Comparison of ENCODE assay signal across 8 cellular contexts in genomic region chr10:104329754-104330153, GRCh38. TPM values are rescaled to one million over a fixed set of nuclear protein-coding genes. Genes with fewer than 3 reads are reported as not detected.
DNase-seq lines count a peak whose midpoint lies in the region; ATAC-seq, FAIRE-seq and TF ChIP-seq lines count a peak whose summit lies in the region.

No MANE protein-coding gene starts in this region.

- H3K9ac ChIP-seq in astrocyte (ENCODE audit: low read length) (peak overlapping the region; percentile 95), liver (ENCODE audit: low read depth in 1 of 2, low read length in 2 of 2) (no peak overlapping the region)

- peaks cover 92% of the 10 kb centered on the region for H3K79me2 ChIP-seq in astrocyte (ENCODE audit: insufficient read depth, low read length)

- TF ChIP-seq EP300 in transverse colon (IDR thresholded peaks at IDR 0.05; ENCODE audit: low read depth) = no peak

- H3K27ac Mint-ChIP-seq in astrocyte (ENCODE audit: unreplicated experiment) = peak overlapping the region; percentile 98

- H3K36me3 Mint-ChIP-seq in activated T-cell treated with anti-CD3 and anti-CD28 coated beads, Interleukin-2, amount 50 U/mL, for 4 hours (ENCODE audit: insufficient read depth) = peaks cover 13% of the 10 kb centered on the region
- peaks cover 4% of the 10 kb centered on the region for H3K36me3 Mint-ChIP-seq in astrocyte (ENCODE audit: low read depth, unreplicated experiment)

- peaks cover 84% of the 10 kb centered on the region for H4K20me1 ChIP-seq in astrocyte (ENCODE audit: insufficient read depth, low read length)

- intact Hi-C loops in transverse colon (cut with DNase I; ENCODE audit: low total_unique reads) = no loop called here

- H3K27ac ChIP-seq in astrocyte (ENCODE audit: low read depth, low read length) (peak overlapping the region; percentile 99), liver (ENCODE audit: low read depth in 1 of 2, low read length in 2 of 2) (peak overlapping the region; percentile 37 to 69), transverse colon (peak overlapping the region; percentile 74 to 90 (median 82))

- H3K9me3 ChIP-seq in astrocyte (ENCODE audit: insufficient read depth, low read depth, low read length) (no peaks in the 10 kb centered on the region), liver (ENCODE audit: control insufficient read depth in 4 of 4, low read length in 3 of 4) (no peaks in the 10 kb centered on the region), transverse colon (no peaks in the 10 kb centered on the region)

- TF ChIP-seq POLR2A in transverse colon (IDR thresholded peaks at IDR 0.05) (no peak), GM18505 (IDR thresholded peaks at IDR 0.05; ENCODE audit: borderline replicate concordance, extremely low read depth, insufficient read depth, insufficient read length) (no peak)

- 85% methylated on average over 3 of the region's 3 CpGs for WGBS in liver
- WGBS in transverse colon (ENCODE audit: low coverage in 1 of 2), 2 donors = 76% methylated on average over 3 of the region's 3 CpGs; no CpG with 5 or more reads in 1 of the 2 donors

- peak overlapping the region; percentile 87 for H3K4me2 ChIP-seq in astrocyte (ENCODE audit: low read length)

- TF ChIP-seq RAD21 in liver (IDR thresholded peaks at IDR 0.05) = no peak

- H3K4me3 Mint-ChIP-seq in activated T-cell treated with anti-CD3 and anti-CD28 coated beads, Interleukin-2, amount 50 U/mL, for 4 hours = peak overlapping the region; percentile 76
- no peak overlapping the region for H3K4me3 Mint-ChIP-seq in astrocyte (ENCODE audit: unreplicated experiment)

- peaks cover 97% of the 10 kb centered on the region for H3K4me1 Mint-ChIP-seq in activated T-cell treated with anti-CD3 and anti-CD28 coated beads, Interleukin-2, amount 50 U/mL, for 4 hours (ENCODE audit: low read depth)
- peaks cover 73% of the 10 kb centered on the region for H3K4me1 Mint-ChIP-seq in astrocyte (ENCODE audit: low read depth, unreplicated experiment)

- H3K36me3 ChIP-seq in astrocyte (ENCODE audit: insufficient read depth, low read length) (peaks cover 5% of the 10 kb centered on the region), liver (ENCODE audit: control insufficient read depth in 4 of 4, insufficient read depth in 3 of 4, low read depth in 1 of 4, low read length in 3 of 4) (no peaks in the 10 kb centered on the region), transverse colon (no peaks in the 10 kb centered on the region)

- H3K27me3 ChIP-seq in astrocyte (ENCODE audit: insufficient read depth, low read length) (no peaks in the 10 kb centered on the region), liver (ENCODE audit: control insufficient read depth in 4 of 4, insufficient read depth in 4 of 4, low read length in 3 of 4) (no peaks in the 10 kb centered on the region), transverse colon (no peaks in the 10 kb centered on the region)

- in situ Hi-C loops in transverse colon (cut with MboI; ENCODE audit: low pct_ligation_motif_present in 1 of 4, low pct_unique_long_range_greater_than_20kb in 1 of 4, low sequenced_read_pairs in 3 of 4) = no loop called here

- no peak for TF ChIP-seq CTCF in astrocyte (IDR thresholded peaks at IDR 0.05; ENCODE audit: insufficient read depth, low read depth, low read length)
- TF ChIP-seq CTCF in liver (IDR thresholded peaks at IDR 0.05; ENCODE audit: low read depth, low read length, missing input control) = no peak
- no peak for TF ChIP-seq CTCF in transverse colon (IDR thresholded peaks at IDR 0.05)

- FAIRE-seq in astrocyte (lab: Jason Lieb, UNC) = no peak

- H3K9me3 Mint-ChIP-seq in activated T-cell treated with anti-CD3 and anti-CD28 coated beads, Interleukin-2, amount 50 U/mL, for 4 hours = no peaks in the 10 kb centered on the region
- H3K9me3 Mint-ChIP-seq in astrocyte (ENCODE audit: unreplicated experiment) = peaks cover 2% of the 10 kb centered on the region

- H3K4me3 ChIP-seq in astrocyte (ENCODE audit: insufficient read depth, low read depth, low read length) = peak overlapping the region; percentile 33
- H3K4me3 ChIP-seq in liver (ENCODE audit: low read depth in 1 of 3, low read length in 3 of 3) = no peak overlapping the region
- no peak overlapping the region for H3K4me3 ChIP-seq in transverse colon

- DNase-seq in activated T-cell treated with anti-CD3 and anti-CD28 coated beads, Interleukin-2, amount 50 U/mL, for 4 hours = no peak
- no peak for DNase-seq in activated T-cell treated with anti-CD3 and anti-CD28 coated beads, Interleukin-2, amount 50 U/mL, for 48 hours
- DNase-seq in astrocyte (ENCODE audit: low read depth) (peak; percentile 87), transverse colon (no peak), HK-2 (ENCODE audit: unreplicated experiment) (no peak), NCI-H1417 (lab: John Stamatoyannopoulos, UW) (no peak)

- no peaks in the 10 kb centered on the region for H3K27me3 Mint-ChIP-seq in activated T-cell treated with anti-CD3 and anti-CD28 coated beads, Interleukin-2, amount 50 U/mL, for 4 hours (ENCODE audit: low read depth)
- no peaks in the 10 kb centered on the region for H3K27me3 Mint-ChIP-seq in astrocyte (ENCODE audit: low read depth, unreplicated experiment)

- peaks cover 88% of the 10 kb centered on the region for H3K4me1 ChIP-seq in astrocyte (ENCODE audit: insufficient read depth, low read length)
- H3K4me1 ChIP-seq in liver (ENCODE audit: control insufficient read depth in 4 of 4, insufficient read depth in 4 of 4, low read length in 3 of 4) = peaks cover 0 to 24% (median 13%) of the 10 kb centered on the region in 4 donors
- peaks cover 59 to 97% (median 76%) of the 10 kb centered on the region in 4 donors for H3K4me1 ChIP-seq in transverse colon

- peak; percentile 1 to 3 for ATAC-seq in activated T-cell treated with anti-CD3 and anti-CD28 coated beads, Interleukin-2, amount 50 U/mL, for 4 hours
- no peak for ATAC-seq in GM18505 (IDR thresholded peaks at IDR 0.05; ENCODE audit: unreplicated experiment)

- H2AFZ ChIP-seq in astrocyte (ENCODE audit: low read depth, low read length) = no peak overlapping the region

TF ChIP-seq in liver, 16 proteins besides CTCF, POLR2A, EP300 and RAD21 (continues in another document):
- TF ChIP-seq NR2F2 (IDR thresholded peaks at IDR 0.05) = no peak
- TF ChIP-seq JUND (IDR thresholded peaks at IDR 0.05) = no peak
- no peak for TF ChIP-seq REST (IDR thresholded peaks at IDR 0.05)
- TF ChIP-seq GABPA (IDR thresholded peaks at IDR 0.05 in 1 of 2, conservative IDR thresholded peaks at IDR 0.05 in 1 of 2) = no peak
- no peak for TF ChIP-seq SP1 (IDR thresholded peaks at IDR 0.05)
- TF ChIP-seq HNF4G (IDR thresholded peaks at IDR 0.05) = no peak
- no peak for TF ChIP-seq MAX (IDR thresholded peaks at IDR 0.05)
- no peak for TF ChIP-seq FOXA2 (IDR thresholded peaks at IDR 0.05)
- no peak for TF ChIP-seq ZBTB33 (IDR thresholded peaks at IDR 0.05)
- TF ChIP-seq TAF1 (conservative IDR thresholded peaks at IDR 0.05) = no peak
- no peak for TF ChIP-seq YY1 (IDR thresholded peaks at IDR 0.05)

RNA-seq across cellular contexts. Expression of gene ITPRIP, which starts 8.5 kb away (rescaled TPM):
- total RNA-seq in activated T-cell treated with anti-CD3 and anti-CD28 coated beads, Interleukin-2, amount 50 U/mL, for 4 hours = 10 to 100 TPM; 18.1 to 21.9 (median 19.5) TPM
- total RNA-seq in astrocyte = 21.7 and 21.9 TPM in 2 replicates
- total RNA-seq in liver = 1 to 10 TPM; 7.7 to 7.9 TPM
- 1 to 10 TPM; 3.5 to 4.2 TPM for polyA plus RNA-seq in liver
- 10 to 100 TPM in 1 of 4 donors, 1 to 10 TPM in 3; 1.8 to 25.1 (median 6.6) TPM for total RNA-seq in transverse colon

RNA-seq across cellular contexts. Expression of gene CFAP58, which starts 23.9 kb away (rescaled TPM):
- not detected for total RNA-seq in activated T-cell treated with anti-CD3 and anti-CD28 coated beads, Interleukin-2, amount 50 U/mL, for 4 hours
- total RNA-seq in astrocyte (0.82 and 0.86 TPM in 2 replicates), liver (under 1 TPM; 0.08 to 0.09 TPM), transverse colon (under 1 TPM in 2 of 4 donors, not detected in 2; 0.16 to 0.27 TPM)
- polyA plus RNA-seq in liver = under 1 TPM in 1 of 2 donors, not detected in 1; 0.01 TPM
